In the genomic region with DNA sequence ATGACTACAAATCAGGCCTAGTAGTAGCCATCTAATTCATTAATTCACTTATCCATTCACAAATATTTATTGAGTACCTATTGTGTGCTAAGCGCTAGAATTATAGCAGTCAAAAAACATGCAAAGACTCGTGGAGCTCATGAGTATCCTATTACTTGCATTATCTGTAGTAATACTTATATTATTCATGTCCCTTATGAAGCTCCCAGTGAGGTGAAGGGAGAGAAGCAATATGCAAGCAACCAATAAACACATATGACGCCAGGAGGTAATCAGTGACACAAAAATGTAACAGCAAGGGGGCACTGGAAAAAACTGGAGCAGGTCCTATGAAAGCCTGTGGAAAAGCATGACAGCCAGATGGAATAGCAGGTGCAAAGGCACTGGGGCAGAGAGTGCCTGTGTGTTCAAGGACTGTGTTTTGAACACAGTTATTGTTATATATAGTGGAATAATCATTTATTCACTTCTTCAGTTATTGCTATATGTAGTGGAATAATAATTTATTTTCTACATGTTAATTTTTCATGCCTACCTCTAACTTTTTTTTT, we compare ENCODE assay signal across 23 cellular contexts.
DNase-seq lines count a peak whose midpoint lies in the region; ATAC-seq, FAIRE-seq and TF ChIP-seq lines count a peak whose summit lies in the region.
"Had no signal": no experiment of that assay in that cellular context is flagged by ENCODE, and none has a peak within 500 bp of the region (broad histone marks: within the 10 kb centered on the region; RNA-seq: fewer than 3 reads in every experiment).

No MANE protein-coding gene starts in this region.

- H3K4me1 ChIP-seq in PC-3 (ENCODE audit: insufficient read depth, low read length) (peaks cover 27% of the 10 kb centered on the region), K562 (replicated peaks in 1 of 2; ENCODE audit: control insufficient read depth in 2 of 2, insufficient read depth in 2 of 2, low read length in 2 of 2) (peaks cover 17 to 20% of the 10 kb centered on the region in 2 experiments), keratinocyte (ENCODE audit: control insufficient read depth, extremely low read depth, insufficient read depth, low read length) (peaks cover 20% of the 10 kb centered on the region), transverse colon (peaks cover 0 to 7% (median 0%) of the 10 kb centered on the region in 4 donors)

- no peak overlapping the region for H2AFZ ChIP-seq in PC-3 (ENCODE audit: low read length)
- H2AFZ ChIP-seq in K562 (ENCODE audit: low read depth, low read length), result no peak overlapping the region
- no peak overlapping the region for H2AFZ ChIP-seq in keratinocyte (ENCODE audit: control insufficient read depth, low read length)

- TF ChIP-seq EP300 in K562 (IDR thresholded peaks at IDR 0.05; ENCODE audit: low read length) (no peak), transverse colon (IDR thresholded peaks at IDR 0.05; ENCODE audit: low read depth) (no peak)

- dilution Hi-C loops in keratinocyte (cut with MboI; ENCODE audit: extremely low pct_ligation_motif_present, low sequenced_read_pairs), result no loop called here

- CTCF ChIA-PET in PC-3 (lab: Charles Lee), result no interaction called here
- CTCF ChIA-PET in K562 (lab: Yijun Ruan, JAX; ENCODE audit: low intra/inter-chr PET ratio), result no interaction called here

- H3K79me2 ChIP-seq in PC-3 (ENCODE audit: low read length) (no peaks in the 10 kb centered on the region), K562 (ENCODE audit: control insufficient read depth, insufficient read depth, low read length) (peaks cover 11% of the 10 kb centered on the region; the same call in 2 of the 3 replicates), keratinocyte (ENCODE audit: control insufficient read depth, insufficient read depth, low read length) (peaks cover 46% of the 10 kb centered on the region)

- no peaks in the 10 kb centered on the region for H3K9me2 ChIP-seq in PC-3 (replicated peaks; ENCODE audit: low read length)

- no peak for TF ChIP-seq CTCF in PC-3 (conservative IDR thresholded peaks at IDR 0.05; ENCODE audit: low read depth, low read length)
- TF ChIP-seq CTCF in K562 (IDR thresholded peaks at IDR 0.05 in 2 of 3, conservative IDR thresholded peaks at IDR 0.05 in 1 of 3; ENCODE audit: insufficient read depth in 2 of 3, low read depth in 1 of 3, low read length in 3 of 3), result no peak
- TF ChIP-seq CTCF in keratinocyte (optimal IDR thresholded peaks at IDR 0.05 in 1 of 3, IDR thresholded peaks at IDR 0.05 in 1 of 3, conservative IDR thresholded peaks at IDR 0.05 in 1 of 3; ENCODE audit: extremely low read depth in 1 of 3, insufficient read depth in 2 of 3, low read length in 3 of 3), result no peak
- TF ChIP-seq CTCF in transverse colon (IDR thresholded peaks at IDR 0.05), result no peak

- H4K20me1 ChIP-seq in PC-3 (ENCODE audit: low read length) (no peaks in the 10 kb centered on the region), K562 (replicated peaks; ENCODE audit: control insufficient read depth, insufficient read depth, low read length) (no peaks in the 10 kb centered on the region), keratinocyte (ENCODE audit: control insufficient read depth, extremely low read depth, insufficient read depth, low read length) (no peaks in the 10 kb centered on the region)

- H3F3A ChIP-seq in PC-3 (ENCODE audit: low read length, unreplicated experiment), result peaks cover 6% of the 10 kb centered on the region

- no peak overlapping the region for H3K9ac ChIP-seq in PC-3 (ENCODE audit: low read length)
- no peak overlapping the region for H3K9ac ChIP-seq in K562 (ENCODE audit: insufficient read depth in 1 of 2, low read depth in 2 of 2, low read length in 2 of 2)
- no peak overlapping the region for H3K9ac ChIP-seq in keratinocyte (ENCODE audit: control insufficient read depth, extremely low read depth, insufficient read depth, low read length)

- FAIRE-seq in K562 (lab: Jason Lieb, UNC) (no peak), keratinocyte (lab: Jason Lieb, UNC) (no peak)
- FAIRE-seq: GM12892, TTC549 had no signal

- POLR2A ChIA-PET in PC-3 (lab: Charles Lee; ENCODE audit: unreplicated experiment) (no interaction called here), K562 (lab: Yijun Ruan, JAX) (no interaction called here)

- no peaks in the 10 kb centered on the region for H3K36me3 ChIP-seq in PC-3 (ENCODE audit: low read depth, low read length)
- 0 out of 3 replicates have a peak, but pooled peaks cover 2% of the 10 kb centered on the region for H3K36me3 ChIP-seq in K562 (ENCODE audit: control insufficient read depth, insufficient read depth, low read length)
- H3K36me3 ChIP-seq in keratinocyte (ENCODE audit: control insufficient read depth in 2 of 2, extremely low read depth in 1 of 2, insufficient read depth in 2 of 2, low read length in 2 of 2), result peaks cover 0 to 2% of the 10 kb centered on the region in 2 experiments
- no peaks in the 10 kb centered on the region for H3K36me3 ChIP-seq in transverse colon
- H3K36me3 ChIP-seq: tibial nerve had no signal

- no peaks in the 10 kb centered on the region for H3K9me1 ChIP-seq in K562 (ENCODE audit: control insufficient read depth, insufficient read depth, low read length)
- H3K9me1 ChIP-seq in keratinocyte (ENCODE audit: control insufficient read depth, extremely low read depth, insufficient read depth, low read length), result no peaks in the 10 kb centered on the region

- peak overlapping the region; percentile 15; the same call in 1 of the 2 replicates for H3K4me2 ChIP-seq in PC-3 (ENCODE audit: low read length)
- no peak overlapping the region for H3K4me2 ChIP-seq in K562 (ENCODE audit: insufficient read depth, low read length)
- peak overlapping the region; percentile 24 for H3K4me2 ChIP-seq in keratinocyte (ENCODE audit: control insufficient read depth, extremely low read depth, insufficient read depth, low read depth, low read length)

- H3K27ac ChIP-seq in PC-3 (ENCODE audit: low read length) (peak overlapping the region; percentile 78; the same call in 1 of the 2 replicates), K562 (ENCODE audit: extremely low read depth, low read depth, low read length) (no peak overlapping the region), keratinocyte (ENCODE audit: control insufficient read depth, insufficient read depth, low read length) (peak overlapping the region; percentile 12), transverse colon (peak overlapping the region in 3 of 4 donors; percentile 10 to 32 (median 15))
- H3K27ac ChIP-seq: C4-2B had no signal

- H3K27me3 ChIP-seq in PC-3 (ENCODE audit: low read length) (no peaks in the 10 kb centered on the region), K562 (ENCODE audit: control insufficient read depth in 2 of 2, insufficient read depth in 2 of 2, low read length in 2 of 2) (no peaks in the 10 kb centered on the region), keratinocyte (ENCODE audit: control insufficient read depth, extremely low read depth, insufficient read depth, low read length) (no peaks in the 10 kb centered on the region), transverse colon (no peaks in the 10 kb centered on the region)
- H3K27me3 ChIP-seq: tibial nerve had no signal

- no peak for TF ChIP-seq RAD21 in K562 (CRISPR knock-in tag; conservative IDR thresholded peaks at IDR 0.05 in 1 of 2, IDR thresholded peaks at IDR 0.05 in 1 of 2)

- no TSS peak for BruUV-seq in PC-3 (replicated peaks; lab: Mats Ljungman, UMichigan)
- BruUV-seq in K562 (replicated peaks; lab: Mats Ljungman, UMichigan), result no TSS peak

- H3K4me3 ChIP-seq in PC-3 (ENCODE audit: low read length) (no peak overlapping the region), K562 (no peak overlapping the region), keratinocyte (ENCODE audit: control insufficient read depth in 2 of 3, extremely low read depth in 1 of 3, insufficient read depth in 2 of 3, low read depth in 1 of 3, low read length in 3 of 3) (no peak overlapping the region), transverse colon (no peak overlapping the region)
- H3K4me3 ChIP-seq: tibial nerve had no signal

- H3K9me3 ChIP-seq in PC-3 (ENCODE audit: low read length), result no peaks in the 10 kb centered on the region
- no peaks in the 10 kb centered on the region; the same call in 1 of the 2 replicates for H3K9me3 ChIP-seq in K562 (replicated peaks; ENCODE audit: control insufficient read depth, insufficient read depth, low read depth, low read length)
- H3K9me3 ChIP-seq in keratinocyte (ENCODE audit: control insufficient read depth, low read depth, low read length), result no peaks in the 10 kb centered on the region
- H3K9me3 ChIP-seq in transverse colon, result no peaks in the 10 kb centered on the region
- H3K9me3 ChIP-seq: tibial nerve had no signal

- 74% methylated on average over 3 of the region's 3 CpGs for WGBS in K562 (ENCODE audit: insufficient coverage, low coverage, missing lambda C conversion rate)
- 84 to 91% methylated on average over 3 of the region's 3 CpGs for WGBS in transverse colon (ENCODE audit: low coverage in 1 of 2), 2 donors

- in situ Hi-C loops in K562 (cut with MboI) (no loop called here), transverse colon (cut with MboI; ENCODE audit: low pct_ligation_motif_present in 1 of 4, low pct_unique_long_range_greater_than_20kb in 1 of 4, low sequenced_read_pairs in 3 of 4) (no loop called here)

- TF ChIP-seq POLR2A in K562 (conservative IDR thresholded peaks at IDR 0.05) (no peak), transverse colon (IDR thresholded peaks at IDR 0.05) (no peak)

- ATAC-seq in PC-3 (no peak), K562 (no peak), HG03571 (IDR thresholded peaks at IDR 0.05; ENCODE audit: unreplicated experiment) (no peak)
- ATAC-seq: activated CD8-positive, alpha-beta memory T cell treated with anti-CD3 and anti-CD28 coated beads, Interleukin-2, amount 10 ng/mL, durations not matched to agents 7 days and 5 days; activated T-cell treated with anti-CD3 and anti-CD28 coated beads, Interleukin-2, amount 50 U/mL, for 72 hours; T-helper 17 cell had no signal

- intact Hi-C loops in PC-3 (cut with micrococcal nuclease) (no loop called here), K562 (cut with micrococcal nuclease) (no loop called here), transverse colon (cut with DNase I; ENCODE audit: low total_unique reads) (loop anchor here (10.0 kb wide), 1 partner anchor 47 kb away; no protein-coding TSS in a partner anchor)

- DNase-seq in PC-3 (no peak), K562 (ENCODE audit: extremely low read depth in 1 of 4, low spot score in 3 of 4) (no peak), keratinocyte (ENCODE audit: low read depth, low spot score) (no peak), transverse colon (no peak), NCI-H146 (lab: John Stamatoyannopoulos, UW) (no peak), DMS79 treated with DMSO at 0.1 percent for 48 hours (lab: John Stamatoyannopoulos, UW) (no peak)
- DNase-seq: activated CD8-positive, alpha-beta memory T cell treated with anti-CD3 and anti-CD28 coated beads, Interleukin-2, amount 10 ng/mL, durations not matched to agents 7 days and 5 days; activated naive CD4-positive, alpha-beta T cell; activated T-cell treated with anti-CD3 and anti-CD28 coated beads, Interleukin-2, amount 50 U/mL, for 72 hours; cerebellar nuclear complex; COR-L47; DMS53; immature natural killer cell; NCI-H2107; RPMI8226; stimulated activated CD4-positive, alpha-beta T cell treated with anti-CD3 and anti-CD28 coated beads, Interleukin-15, amount 100 ng/mL, for 24 hours; stimulated activated CD4-positive, alpha-beta T cell treated with anti-CD3 and anti-CD28 coated beads, Interleukin-4, amount 100 ng/mL, for 4 hours; T-helper 17 cell had no signal
